In genomic region chr2:100554788-100555407, GRCh38 we compare ENCODE assay signal across 11 cellular contexts. TPM values are rescaled to one million over a fixed set of nuclear protein-coding genes. Genes with fewer than 3 reads are reported as not detected.
DNase-seq lines count a peak whose midpoint lies in the region; ATAC-seq, FAIRE-seq and TF ChIP-seq lines count a peak whose summit lies in the region.
"Had no signal": no experiment of that assay in that cellular context is flagged by ENCODE, and none has a peak within 500 bp of the region (broad histone marks: within the 10 kb centered on the region; RNA-seq: fewer than 3 reads in every experiment).

No MANE protein-coding gene starts in this region.

- no peak overlapping the region for H3K4me3 ChIP-seq in H1 (ENCODE audit: extremely low read depth in 1 of 4, insufficient read depth in 2 of 4, low read depth in 3 of 4, low read length in 4 of 4)
- no peak overlapping the region for H3K4me3 ChIP-seq in thymus (ENCODE audit: low read length)

- CTCF ChIA-PET in T-cell (lab: Charles Lee) (no interaction called here), H1 (lab: Charles Lee; ENCODE audit: partially characterized antibody) (no interaction called here)
- CTCF ChIA-PET in activated CD8-positive, alpha-beta memory T cell treated with anti-CD3 and anti-CD28 coated beads, Interleukin-2, amount 10 ng/mL, durations not matched to agents 7 days and 5 days (lab: Charles Lee), result no interaction called here

- H3K23me2 ChIP-seq in H1 (ENCODE audit: low read depth, low read length), result no peaks in the 10 kb centered on the region

- no peak overlapping the region for H3K56ac ChIP-seq in H1 (replicated peaks; ENCODE audit: insufficient read length, low read depth, low read length)

- H3K18ac ChIP-seq in H1 (ENCODE audit: extremely low read depth, low read length), result no peak overlapping the region

- H3K4me1 Mint-ChIP-seq in T-cell, result peaks cover 21 to 37% (median 26%) of the 10 kb centered on the region in 3 donors
- peaks cover 23% of the 10 kb centered on the region for H3K4me1 Mint-ChIP-seq in activated CD8-positive, alpha-beta memory T cell treated with anti-CD3 and anti-CD28 coated beads, Interleukin-2, amount 10 ng/mL, durations not matched to agents 7 days and 5 days

- H3K4me1 ChIP-seq in H1 (replicated peaks in 1 of 4; ENCODE audit: control insufficient read depth in 3 of 4, insufficient read depth in 4 of 4, low read length in 3 of 4) (no peaks in the 10 kb centered on the region), thymus (ENCODE audit: control insufficient read depth, insufficient read depth, low read length) (no peaks in the 10 kb centered on the region)

- H3K9ac ChIP-seq in H1 (replicated peaks in 1 of 4; ENCODE audit: extremely low read depth in 1 of 4, low read depth in 3 of 4, low read length in 3 of 4), result no peak overlapping the region

- H3K14ac ChIP-seq in H1 (ENCODE audit: insufficient read length), result no peak overlapping the region

- DNase-seq in T-cell (peak; percentile 8 to 57 (median 36)), H1 (ENCODE audit: low read depth in 1 of 2, low spot score in 2 of 2) (no peak), nucleus accumbens (lab: John Stamatoyannopoulos, UW) (no peak), A172 (ENCODE audit: low spot score) (no peak), NCI-H1930 (lab: John Stamatoyannopoulos, UW) (no peak)
- peak; percentile 77 for DNase-seq in activated CD8-positive, alpha-beta memory T cell treated with anti-CD3 and anti-CD28 coated beads, Interleukin-2, amount 10 ng/mL, durations not matched to agents 7 days and 5 days
- DNase-seq: HCEC 1CT, NCI-H187 treated with DMSO at 0.1 percent for 48 hours, SHP77 had no signal

- no peak overlapping the region for H3K23ac ChIP-seq in H1 (ENCODE audit: insufficient read length)

- no peaks in the 10 kb centered on the region for H3K36me3 Mint-ChIP-seq in T-cell
- H3K36me3 Mint-ChIP-seq in activated CD8-positive, alpha-beta memory T cell treated with anti-CD3 and anti-CD28 coated beads, Interleukin-2, amount 10 ng/mL, durations not matched to agents 7 days and 5 days, result peaks cover 4% of the 10 kb centered on the region

- no peaks in the 10 kb centered on the region for H4K20me1 ChIP-seq in H1 (replicated peaks in 1 of 2; ENCODE audit: control insufficient read depth in 1 of 2, insufficient read depth in 2 of 2, low read length in 2 of 2)

- H2AK5ac ChIP-seq in H1 (ENCODE audit: low read depth, low read length), result no peak overlapping the region

- H4K91ac ChIP-seq in H1 (replicated peaks; ENCODE audit: insufficient read length, low read length), result no peak overlapping the region

- no peak for FAIRE-seq in H1 (lab: Jason Lieb, UNC)

- H2BK120ac ChIP-seq in H1 (replicated peaks; ENCODE audit: low read depth, low read length), result no peak overlapping the region

- H2AFZ ChIP-seq in H1 (ENCODE audit: low read length), result peak overlapping the region; percentile 45; the same call in 1 of the 2 replicates

- H3K79me1 ChIP-seq in H1 (ENCODE audit: low read depth, low read length), result no peaks in the 10 kb centered on the region

- H3K4ac ChIP-seq in H1 (replicated peaks; ENCODE audit: insufficient read length, low read depth, low read length), result no peak overlapping the region

- H3K4me2 ChIP-seq in H1 (ENCODE audit: insufficient read depth in 1 of 2, low read depth in 2 of 2, low read length in 2 of 2), result no peak overlapping the region

- no peak for TF ChIP-seq POLR2A in H1 (IDR thresholded peaks at IDR 0.05; ENCODE audit: control extremely low read depth in 1 of 2, low read depth in 2 of 2, low read length in 2 of 2)

- no peak overlapping the region for H2BK12ac ChIP-seq in H1 (ENCODE audit: low read depth, low read length)

- no peak for TF ChIP-seq EP300 in H1 (IDR thresholded peaks at IDR 0.05; ENCODE audit: borderline replicate concordance in 1 of 2, low read depth in 2 of 2, low read length in 2 of 2)

- H4K8ac ChIP-seq in H1 (ENCODE audit: extremely low read depth, insufficient read depth, low read length), result no peak overlapping the region

- no peak overlapping the region for H2BK15ac ChIP-seq in H1 (ENCODE audit: low read length)

- no peaks in the 10 kb centered on the region for H3K9me3 ChIP-seq in H1 (ENCODE audit: insufficient read depth in 2 of 2, low read depth in 1 of 2, low read length in 1 of 2)
- H3K9me3 ChIP-seq in thymus (ENCODE audit: control insufficient read depth), result no peaks in the 10 kb centered on the region

- no peak overlapping the region for H2BK20ac ChIP-seq in H1 (ENCODE audit: low read length)

- no peak for TF ChIP-seq RAD21 in H1 (IDR thresholded peaks at IDR 0.05 in 1 of 2, conservative IDR thresholded peaks at IDR 0.05 in 1 of 2; ENCODE audit: low read depth in 2 of 2, low read length in 2 of 2)

- H3K36me3 ChIP-seq in H1 (ENCODE audit: control insufficient read depth in 2 of 4, insufficient read depth in 4 of 4, low read length in 3 of 4), result no peaks in the 10 kb centered on the region
- H3K36me3 ChIP-seq in thymus (ENCODE audit: control insufficient read depth, insufficient read depth), result no peaks in the 10 kb centered on the region

- TF ChIP-seq CTCF in H1 (IDR thresholded peaks at IDR 0.05; ENCODE audit: control extremely low read depth in 1 of 3, insufficient read depth in 1 of 3, low read depth in 1 of 3, low read length in 3 of 3), result no peak

- peak overlapping the region; percentile 93 to 95 for H3K27ac Mint-ChIP-seq in T-cell
- H3K27ac Mint-ChIP-seq in activated CD8-positive, alpha-beta memory T cell treated with anti-CD3 and anti-CD28 coated beads, Interleukin-2, amount 10 ng/mL, durations not matched to agents 7 days and 5 days, result peak overlapping the region; percentile 82

- H3K79me2 ChIP-seq in H1 (ENCODE audit: control insufficient read depth in 1 of 2, insufficient read depth in 2 of 2, low read length in 2 of 2), result no peaks in the 10 kb centered on the region

- H2BK5ac ChIP-seq in H1 (ENCODE audit: low read depth, low read length), result no peak overlapping the region

- H3K4me3 Mint-ChIP-seq in T-cell, result peak overlapping the region; percentile 56 to 61 (median 61)
- peak overlapping the region; percentile 43 for H3K4me3 Mint-ChIP-seq in activated CD8-positive, alpha-beta memory T cell treated with anti-CD3 and anti-CD28 coated beads, Interleukin-2, amount 10 ng/mL, durations not matched to agents 7 days and 5 days

- WGBS in H1 (ENCODE audit: extremely low coverage in 1 of 2, insufficient coverage in 1 of 2, insufficient read length in 1 of 2, insufficient replicate concordance in 2 of 2, low coverage in 1 of 2, low lambda C conversion rate in 2 of 2, missing lambda C conversion rate in 1 of 2), 2 experiments, result 90% methylated on average over 10 of the region's 10 CpGs; no CpG with 5 or more reads in 1 of the 2 experiments
- 70% methylated on average over 10 of the region's 10 CpGs for WGBS in thymus

- POLR2A ChIA-PET in T-cell (lab: Charles Lee), result no interaction called here
- POLR2A ChIA-PET in H1 (lab: Charles Lee; ENCODE audit: partially characterized antibody), result interaction anchor here (5.0 kb wide), 1 partner anchor 8 kb away, joined by 19 read pairs; the partner anchor contains the start of gene PDCL3

- ATAC-seq in T-cell (replicated peaks in 1 of 4), result peak; percentile 84 to 100 (median 91)
- peak; percentile 96 for ATAC-seq in activated CD8-positive, alpha-beta memory T cell treated with anti-CD3 and anti-CD28 coated beads, Interleukin-2, amount 10 ng/mL, durations not matched to agents 7 days and 5 days

- no peaks in the 10 kb centered on the region for H3K27me3 Mint-ChIP-seq in T-cell
- H3K27me3 Mint-ChIP-seq in activated CD8-positive, alpha-beta memory T cell treated with anti-CD3 and anti-CD28 coated beads, Interleukin-2, amount 10 ng/mL, durations not matched to agents 7 days and 5 days, result no peaks in the 10 kb centered on the region

- H3K9me3 Mint-ChIP-seq in T-cell, result no peaks in the 10 kb centered on the region
- no peaks in the 10 kb centered on the region for H3K9me3 Mint-ChIP-seq in activated CD8-positive, alpha-beta memory T cell treated with anti-CD3 and anti-CD28 coated beads, Interleukin-2, amount 10 ng/mL, durations not matched to agents 7 days and 5 days (ENCODE audit: low read depth)

- H3K27me3 ChIP-seq in H1 (replicated peaks in 1 of 4; ENCODE audit: control insufficient read depth in 3 of 4, extremely low read depth in 1 of 4, insufficient read depth in 3 of 4, low read length in 3 of 4) (no peaks in the 10 kb centered on the region), thymus (ENCODE audit: control insufficient read depth, insufficient read depth) (no peaks in the 10 kb centered on the region)

- H3K27ac ChIP-seq in H1 (ENCODE audit: low read depth, low read length) (no peak overlapping the region), thymus (ENCODE audit: low read depth) (peak overlapping the region; percentile 20)
- H3K27ac ChIP-seq: HL-60 had no signal

- no peak overlapping the region for H4K5ac ChIP-seq in H1 (ENCODE audit: insufficient read length, low read depth, low read length)

TF ChIP-seq in H1, 55 proteins besides CTCF, POLR2A, EP300 and RAD21:
- TF ChIP-seq JUND (IDR thresholded peaks at IDR 0.05; ENCODE audit: low read length) (no peak), SUZ12 (IDR thresholded peaks at IDR 0.05; ENCODE audit: low read length) (no peak), JUN (IDR thresholded peaks at IDR 0.05; ENCODE audit: low read depth, low read length) (no peak), TBP (IDR thresholded peaks at IDR 0.05; ENCODE audit: low read depth, low read length) (no peak), NANOG (IDR thresholded peaks at IDR 0.05; ENCODE audit: insufficient read depth, low read depth, low read length, poor library complexity, severe bottlenecking) (no peak), ZNF274 (IDR thresholded peaks at IDR 0.05; ENCODE audit: borderline replicate concordance, extremely low read depth, low read length) (no peak), MAFK (IDR thresholded peaks at IDR 0.05; ENCODE audit: low read depth, low read length) (no peak), FOSL1 (IDR thresholded peaks at IDR 0.05; ENCODE audit: insufficient read depth, low read depth, low read length) (no peak), TAF1 (IDR thresholded peaks at IDR 0.05; ENCODE audit: low read depth, low read length) (no peak)

RNA-seq across cellular contexts. Expression of gene PDCL3, which starts 7.9 kb away (rescaled TPM):
- 10 to 100 TPM; 17.2 to 21.9 (median 18.6) TPM for total RNA-seq in T-cell
- 10 to 100 TPM; 25.1 to 36.7 TPM for total RNA-seq in activated CD8-positive, alpha-beta memory T cell treated with anti-CD3 and anti-CD28 coated beads, Interleukin-2, amount 10 ng/mL, durations not matched to agents 7 days and 5 days
- 29.4 TPM in 2 replicates for total RNA-seq in H1 (2021; fragmentation: NEBNext Ultra II Directional; extraction: Animal tissue kit (Norgen Biotek cat#: 25700))
- polyA plus RNA-seq in H1 (2011; rRNA removed), result 9.5 and 19.8 TPM in 2 replicates
- polyA plus RNA-seq in H1 (2011; cell fraction: cytosol; rRNA removed), result 24.7 TPM
- 3.8 TPM for polyA plus RNA-seq in H1 (2011; cell fraction: nucleus; rRNA removed)
- 31.3 to 48.6 TPM (median 33.8 TPM) in 4 replicates for polyA plus RNA-seq in H1 (2012, experiment 1 of 2)
- 12.3 TPM for polyA plus RNA-seq in H1 (2012, experiment 2 of 2)
- 26.4 TPM for polyA plus RNA-seq in H1 (2013, experiment 1 of 2)
- 27.4 TPM for polyA plus RNA-seq in H1 (2013, experiment 2 of 2)
- polyA minus RNA-seq in H1 (2011; rRNA and poly(A)+ RNA removed), result 7.6 and 9.7 TPM in 2 replicates
- 7.1 TPM for polyA minus RNA-seq in H1 (2011; cell fraction: cytosol; rRNA and poly(A)+ RNA removed)
- 8.5 TPM for polyA minus RNA-seq in H1 (2011; cell fraction: nucleus; rRNA and poly(A)+ RNA removed)
- 29.5 TPM for polyA plus RNA-seq in thymus
- 40.3 and 41.3 TPM in 2 replicates for total RNA-seq in A172 (2014; rRNA removed; shearing (Covaris generic))

Comparison
In these comparisons a context has a peak if more than half of its experiments do, and no peak if none do; other contexts are left out.
1. DNase-seq: peak in T-cell (34 of 34) and activated CD8-positive, alpha-beta memory T cell treated with anti-CD3 and anti-CD28 coated beads, Interleukin-2, amount 10 ng/mL, durations not matched to agents 7 days and 5 days (single experiment); none in H1 (0 of 2), nucleus accumbens (0 of 56), A172 (single experiment) and NCI-H1930 (0 of 2).